1 cellular context compared by ENCODE assay signal in the genomic region with DNA sequence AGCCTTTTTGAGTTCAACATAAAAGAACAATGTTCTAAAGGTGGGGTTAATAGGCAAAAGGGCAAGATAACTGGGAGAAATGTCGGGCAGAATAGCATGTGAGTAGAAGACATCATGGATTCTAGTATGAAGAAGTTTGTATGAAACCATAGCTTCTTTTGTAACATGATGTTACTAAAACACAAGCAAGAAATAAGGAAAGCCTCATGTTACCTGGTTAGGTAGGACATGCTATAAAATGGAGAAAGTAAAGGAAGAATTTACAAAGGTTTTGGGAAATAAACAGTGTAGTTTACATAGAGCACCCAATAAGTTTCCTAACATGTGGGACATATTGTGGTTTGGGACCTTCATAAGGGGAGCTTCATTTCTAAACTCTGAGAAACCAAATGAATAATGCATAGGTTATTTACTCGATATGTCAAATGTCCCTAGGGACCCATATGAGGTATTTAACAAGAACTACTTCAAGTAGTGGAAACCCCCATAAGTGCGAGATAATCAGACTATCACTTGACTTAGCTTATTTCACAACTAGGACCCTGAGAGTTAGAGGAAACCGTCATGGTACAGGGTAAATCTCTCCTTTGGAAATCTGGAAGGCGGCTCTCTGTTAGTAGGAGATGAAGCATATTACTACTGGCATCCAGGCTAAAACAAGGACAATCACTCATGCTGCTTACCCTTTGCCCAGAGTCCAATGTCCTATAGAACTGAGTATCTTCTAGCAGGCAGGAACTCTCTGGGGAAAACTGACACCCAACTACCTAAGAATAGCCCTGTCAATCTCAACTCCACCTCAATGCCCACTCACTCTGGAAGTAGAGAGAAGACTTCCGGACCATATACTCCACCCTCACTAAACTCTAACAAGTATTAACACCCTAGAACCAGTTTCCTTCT.
TF ChIP-seq lines count a peak whose summit lies in the region.

No MANE protein-coding gene starts in this region.

TF ChIP-seq in GM12878, 131 proteins besides CTCF, POLR2A, EP300 and RAD21 (continued from another document and continues in another):
- TF ChIP-seq MYB (IDR thresholded peaks at IDR 0.05; ENCODE audit: borderline replicate concordance, low read depth, low read length) = no peak
- TF ChIP-seq HDAC2 (IDR thresholded peaks at IDR 0.05) = no peak
- TF ChIP-seq, protein P1, sequence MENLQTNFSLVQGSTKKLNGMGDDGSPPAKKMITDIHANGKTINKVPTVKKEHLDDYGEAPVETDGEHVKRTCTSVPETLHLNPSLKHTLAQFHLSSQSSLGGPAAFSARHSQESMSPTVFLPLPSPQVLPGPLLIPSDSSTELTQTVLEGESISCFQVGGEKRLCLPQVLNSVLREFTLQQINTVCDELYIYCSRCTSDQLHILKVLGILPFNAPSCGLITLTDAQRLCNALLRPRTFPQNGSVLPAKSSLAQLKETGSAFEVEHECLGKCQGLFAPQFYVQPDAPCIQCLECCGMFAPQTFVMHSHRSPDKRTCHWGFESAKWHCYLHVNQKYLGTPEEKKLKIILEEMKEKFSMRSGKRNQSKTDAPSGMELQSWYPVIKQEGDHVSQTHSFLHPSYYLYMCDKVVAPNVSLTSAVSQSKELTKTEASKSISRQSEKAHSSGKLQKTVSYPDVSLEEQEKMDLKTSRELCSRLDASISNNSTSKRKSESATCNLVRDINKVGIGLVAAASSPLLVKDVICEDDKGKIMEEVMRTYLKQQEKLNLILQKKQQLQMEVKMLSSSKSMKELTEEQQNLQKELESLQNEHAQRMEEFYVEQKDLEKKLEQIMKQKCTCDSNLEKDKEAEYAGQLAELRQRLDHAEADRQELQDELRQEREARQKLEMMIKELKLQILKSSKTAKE (IDR thresholded peaks at IDR 0.05; ENCODE audit: low read depth, poor library complexity, severe bottlenecking) = peak; percentile 83
- peak; percentile 41 for TF ChIP-seq PML (IDR thresholded peaks at IDR 0.05; ENCODE audit: low read length)
- TF ChIP-seq, protein P2, sequence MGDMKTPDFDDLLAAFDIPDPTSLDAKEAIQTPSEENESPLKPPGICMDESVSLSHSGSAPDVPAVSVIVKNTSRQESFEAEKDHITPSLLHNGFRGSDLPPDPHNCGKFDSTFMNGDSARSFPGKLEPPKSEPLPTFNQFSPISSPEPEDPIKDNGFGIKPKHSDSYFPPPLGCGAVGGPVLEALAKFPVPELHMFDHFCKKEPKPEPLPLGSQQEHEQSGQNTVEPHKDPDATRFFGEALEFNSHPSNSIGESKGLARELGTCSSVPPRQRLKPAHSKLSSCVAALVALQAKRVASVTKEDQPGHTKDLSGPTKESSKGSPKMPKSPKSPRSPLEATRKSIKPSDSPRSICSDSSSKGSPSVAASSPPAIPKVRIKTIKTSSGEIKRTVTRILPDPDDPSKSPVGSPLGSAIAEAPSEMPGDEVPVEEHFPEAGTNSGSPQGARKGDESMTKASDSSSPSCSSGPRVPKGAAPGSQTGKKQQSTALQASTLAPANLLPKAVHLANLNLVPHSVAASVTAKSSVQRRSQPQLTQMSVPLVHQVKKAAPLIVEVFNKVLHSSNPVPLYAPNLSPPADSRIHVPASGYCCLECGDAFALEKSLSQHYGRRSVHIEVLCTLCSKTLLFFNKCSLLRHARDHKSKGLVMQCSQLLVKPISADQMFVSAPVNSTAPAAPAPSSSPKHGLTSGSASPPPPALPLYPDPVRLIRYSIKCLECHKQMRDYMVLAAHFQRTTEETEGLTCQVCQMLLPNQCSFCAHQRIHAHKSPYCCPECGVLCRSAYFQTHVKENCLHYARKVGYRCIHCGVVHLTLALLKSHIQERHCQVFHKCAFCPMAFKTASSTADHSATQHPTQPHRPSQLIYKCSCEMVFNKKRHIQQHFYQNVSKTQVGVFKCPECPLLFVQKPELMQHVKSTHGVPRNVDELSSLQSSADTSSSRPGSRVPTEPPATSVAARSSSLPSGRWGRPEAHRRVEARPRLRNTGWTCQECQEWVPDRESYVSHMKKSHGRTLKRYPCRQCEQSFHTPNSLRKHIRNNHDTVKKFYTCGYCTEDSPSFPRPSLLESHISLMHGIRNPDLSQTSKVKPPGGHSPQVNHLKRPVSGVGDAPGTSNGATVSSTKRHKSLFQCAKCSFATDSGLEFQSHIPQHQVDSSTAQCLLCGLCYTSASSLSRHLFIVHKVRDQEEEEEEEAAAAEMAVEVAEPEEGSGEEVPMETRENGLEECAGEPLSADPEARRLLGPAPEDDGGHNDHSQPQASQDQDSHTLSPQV (IDR thresholded peaks at IDR 0.05) = peak; percentile 86
- no peak for TF ChIP-seq SIX5 (IDR thresholded peaks at IDR 0.05; ENCODE audit: low read depth, low read length, severe bottlenecking)
- TF ChIP-seq ASH2L (IDR thresholded peaks at IDR 0.05; ENCODE audit: borderline replicate concordance, low read depth) = peak; percentile 60; the same call in 1 of the 2 replicates
- no peak for TF ChIP-seq SMAD5 (IDR thresholded peaks at IDR 0.05; ENCODE audit: low read depth)
- no peak for TF ChIP-seq RFX5 (IDR thresholded peaks at IDR 0.05; ENCODE audit: low read depth, low read length)
- peak; percentile 53; the same call in 1 of the 2 replicates for TF ChIP-seq IRF4 (IDR thresholded peaks at IDR 0.05; ENCODE audit: low read depth, low read length)
- TF ChIP-seq BACH1 (IDR thresholded peaks at IDR 0.05; ENCODE audit: borderline replicate concordance) = no peak
- no peak for TF ChIP-seq TAF1 (IDR thresholded peaks at IDR 0.05; ENCODE audit: borderline replicate concordance, low read depth, low read length)
- no peak for TF ChIP-seq RCOR1 (conservative IDR thresholded peaks at IDR 0.05; ENCODE audit: low read depth, low read length)
- TF ChIP-seq SMAD1 (IDR thresholded peaks at IDR 0.05; ENCODE audit: low read depth, partially characterized antibody) = peak; percentile 24
- TF ChIP-seq, protein P3, sequence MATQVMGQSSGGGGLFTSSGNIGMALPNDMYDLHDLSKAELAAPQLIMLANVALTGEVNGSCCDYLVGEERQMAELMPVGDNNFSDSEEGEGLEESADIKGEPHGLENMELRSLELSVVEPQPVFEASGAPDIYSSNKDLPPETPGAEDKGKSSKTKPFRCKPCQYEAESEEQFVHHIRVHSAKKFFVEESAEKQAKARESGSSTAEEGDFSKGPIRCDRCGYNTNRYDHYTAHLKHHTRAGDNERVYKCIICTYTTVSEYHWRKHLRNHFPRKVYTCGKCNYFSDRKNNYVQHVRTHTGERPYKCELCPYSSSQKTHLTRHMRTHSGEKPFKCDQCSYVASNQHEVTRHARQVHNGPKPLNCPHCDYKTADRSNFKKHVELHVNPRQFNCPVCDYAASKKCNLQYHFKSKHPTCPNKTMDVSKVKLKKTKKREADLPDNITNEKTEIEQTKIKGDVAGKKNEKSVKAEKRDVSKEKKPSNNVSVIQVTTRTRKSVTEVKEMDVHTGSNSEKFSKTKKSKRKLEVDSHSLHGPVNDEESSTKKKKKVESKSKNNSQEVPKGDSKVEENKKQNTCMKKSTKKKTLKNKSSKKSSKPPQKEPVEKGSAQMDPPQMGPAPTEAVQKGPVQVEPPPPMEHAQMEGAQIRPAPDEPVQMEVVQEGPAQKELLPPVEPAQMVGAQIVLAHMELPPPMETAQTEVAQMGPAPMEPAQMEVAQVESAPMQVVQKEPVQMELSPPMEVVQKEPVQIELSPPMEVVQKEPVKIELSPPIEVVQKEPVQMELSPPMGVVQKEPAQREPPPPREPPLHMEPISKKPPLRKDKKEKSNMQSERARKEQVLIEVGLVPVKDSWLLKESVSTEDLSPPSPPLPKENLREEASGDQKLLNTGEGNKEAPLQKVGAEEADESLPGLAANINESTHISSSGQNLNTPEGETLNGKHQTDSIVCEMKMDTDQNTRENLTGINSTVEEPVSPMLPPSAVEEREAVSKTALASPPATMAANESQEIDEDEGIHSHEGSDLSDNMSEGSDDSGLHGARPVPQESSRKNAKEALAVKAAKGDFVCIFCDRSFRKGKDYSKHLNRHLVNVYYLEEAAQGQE (IDR thresholded peaks at IDR 0.05; ENCODE audit: low read depth, low read length) = no peak
- 0 out of 2 replicates have a peak, but pooled peaks have one; percentile 34 for TF ChIP-seq RAD51 (IDR thresholded peaks at IDR 0.05)
- no peak for TF ChIP-seq ZNF274 (IDR thresholded peaks at IDR 0.05; ENCODE audit: insufficient read depth, insufficient read length)
- TF ChIP-seq NR2F1 (conservative IDR thresholded peaks at IDR 0.05) = peak; percentile 54; the same call in 1 of the 2 replicates
- TF ChIP-seq, protein P4, sequence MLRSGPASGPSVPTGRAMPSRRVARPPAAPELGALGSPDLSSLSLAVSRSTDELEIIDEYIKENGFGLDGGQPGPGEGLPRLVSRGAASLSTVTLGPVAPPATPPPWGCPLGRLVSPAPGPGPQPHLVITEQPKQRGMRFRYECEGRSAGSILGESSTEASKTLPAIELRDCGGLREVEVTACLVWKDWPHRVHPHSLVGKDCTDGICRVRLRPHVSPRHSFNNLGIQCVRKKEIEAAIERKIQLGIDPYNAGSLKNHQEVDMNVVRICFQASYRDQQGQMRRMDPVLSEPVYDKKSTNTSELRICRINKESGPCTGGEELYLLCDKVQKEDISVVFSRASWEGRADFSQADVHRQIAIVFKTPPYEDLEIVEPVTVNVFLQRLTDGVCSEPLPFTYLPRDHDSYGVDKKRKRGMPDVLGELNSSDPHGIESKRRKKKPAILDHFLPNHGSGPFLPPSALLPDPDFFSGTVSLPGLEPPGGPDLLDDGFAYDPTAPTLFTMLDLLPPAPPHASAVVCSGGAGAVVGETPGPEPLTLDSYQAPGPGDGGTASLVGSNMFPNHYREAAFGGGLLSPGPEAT (IDR thresholded peaks at IDR 0.05; ENCODE audit: low read depth) = peak; percentile 99
- no peak for TF ChIP-seq FOS (IDR thresholded peaks at IDR 0.05; ENCODE audit: borderline replicate concordance, extremely low read depth, insufficient read length)
- TF ChIP-seq, protein P5, sequence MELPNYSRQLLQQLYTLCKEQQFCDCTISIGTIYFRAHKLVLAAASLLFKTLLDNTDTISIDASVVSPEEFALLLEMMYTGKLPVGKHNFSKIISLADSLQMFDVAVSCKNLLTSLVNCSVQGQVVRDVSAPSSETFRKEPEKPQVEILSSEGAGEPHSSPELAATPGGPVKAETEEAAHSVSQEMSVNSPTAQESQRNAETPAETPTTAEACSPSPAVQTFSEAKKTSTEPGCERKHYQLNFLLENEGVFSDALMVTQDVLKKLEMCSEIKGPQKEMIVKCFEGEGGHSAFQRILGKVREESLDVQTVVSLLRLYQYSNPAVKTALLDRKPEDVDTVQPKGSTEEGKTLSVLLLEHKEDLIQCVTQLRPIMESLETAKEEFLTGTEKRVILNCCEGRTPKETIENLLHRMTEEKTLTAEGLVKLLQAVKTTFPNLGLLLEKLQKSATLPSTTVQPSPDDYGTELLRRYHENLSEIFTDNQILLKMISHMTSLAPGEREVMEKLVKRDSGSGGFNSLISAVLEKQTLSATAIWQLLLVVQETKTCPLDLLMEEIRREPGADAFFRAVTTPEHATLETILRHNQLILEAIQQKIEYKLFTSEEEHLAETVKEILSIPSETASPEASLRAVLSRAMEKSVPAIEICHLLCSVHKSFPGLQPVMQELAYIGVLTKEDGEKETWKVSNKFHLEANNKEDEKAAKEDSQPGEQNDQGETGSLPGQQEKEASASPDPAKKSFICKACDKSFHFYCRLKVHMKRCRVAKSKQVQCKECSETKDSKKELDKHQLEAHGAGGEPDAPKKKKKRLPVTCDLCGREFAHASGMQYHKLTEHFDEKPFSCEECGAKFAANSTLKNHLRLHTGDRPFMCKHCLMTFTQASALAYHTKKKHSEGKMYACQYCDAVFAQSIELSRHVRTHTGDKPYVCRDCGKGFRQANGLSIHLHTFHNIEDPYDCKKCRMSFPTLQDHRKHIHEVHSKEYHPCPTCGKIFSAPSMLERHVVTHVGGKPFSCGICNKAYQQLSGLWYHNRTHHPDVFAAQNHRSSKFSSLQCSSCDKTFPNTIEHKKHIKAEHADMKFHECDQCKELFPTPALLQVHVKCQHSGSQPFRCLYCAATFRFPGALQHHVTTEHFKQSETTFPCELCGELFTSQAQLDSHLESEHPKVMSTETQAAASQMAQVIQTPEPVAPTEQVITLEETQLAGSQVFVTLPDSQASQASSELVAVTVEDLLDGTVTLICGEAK (IDR thresholded peaks at IDR 0.05; ENCODE audit: borderline replicate concordance) = no peak
- 0 out of 2 replicates have a peak, but pooled peaks have one; percentile 53 for TF ChIP-seq CBFB (IDR thresholded peaks at IDR 0.05; ENCODE audit: low read depth)
- TF ChIP-seq DPF2 (IDR thresholded peaks at IDR 0.05) = peak; percentile 97
- peak; percentile 61; the same call in 1 of the 2 replicates for TF ChIP-seq BMI1 (IDR thresholded peaks at IDR 0.05; ENCODE audit: borderline replicate concordance)
- TF ChIP-seq, protein P6, sequence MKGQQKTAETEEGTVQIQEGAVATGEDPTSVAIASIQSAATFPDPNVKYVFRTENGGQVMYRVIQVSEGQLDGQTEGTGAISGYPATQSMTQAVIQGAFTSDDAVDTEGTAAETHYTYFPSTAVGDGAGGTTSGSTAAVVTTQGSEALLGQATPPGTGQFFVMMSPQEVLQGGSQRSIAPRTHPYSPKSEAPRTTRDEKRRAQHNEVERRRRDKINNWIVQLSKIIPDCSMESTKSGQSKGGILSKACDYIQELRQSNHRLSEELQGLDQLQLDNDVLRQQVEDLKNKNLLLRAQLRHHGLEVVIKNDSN (IDR thresholded peaks at IDR 0.05; ENCODE audit: borderline replicate concordance, extremely low read length, insufficient read depth, low read depth, low read length) = no peak
- TF ChIP-seq, protein P7, sequence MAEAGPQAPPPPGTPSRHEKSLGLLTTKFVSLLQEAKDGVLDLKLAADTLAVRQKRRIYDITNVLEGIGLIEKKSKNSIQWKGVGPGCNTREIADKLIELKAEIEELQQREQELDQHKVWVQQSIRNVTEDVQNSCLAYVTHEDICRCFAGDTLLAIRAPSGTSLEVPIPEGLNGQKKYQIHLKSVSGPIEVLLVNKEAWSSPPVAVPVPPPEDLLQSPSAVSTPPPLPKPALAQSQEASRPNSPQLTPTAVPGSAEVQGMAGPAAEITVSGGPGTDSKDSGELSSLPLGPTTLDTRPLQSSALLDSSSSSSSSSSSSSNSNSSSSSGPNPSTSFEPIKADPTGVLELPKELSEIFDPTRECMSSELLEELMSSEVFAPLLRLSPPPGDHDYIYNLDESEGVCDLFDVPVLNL (IDR thresholded peaks at IDR 0.05; ENCODE audit: low read depth, low read length) = no peak
- no peak for TF ChIP-seq HDAC6 (IDR thresholded peaks at IDR 0.05; ENCODE audit: unreplicated experiment)
- TF ChIP-seq SIN3A (IDR thresholded peaks at IDR 0.05; ENCODE audit: low read depth, low read length) = no peak
- peak; percentile 91 for TF ChIP-seq RUNX3 (IDR thresholded peaks at IDR 0.05; ENCODE audit: low read length)
- no peak for TF ChIP-seq POLR2AphosphoS2 (IDR thresholded peaks at IDR 0.05; ENCODE audit: low read depth, low read length)
- peak; percentile 58; the same call in 1 of the 2 replicates for TF ChIP-seq TCF7 (IDR thresholded peaks at IDR 0.05; ENCODE audit: borderline replicate concordance)
- TF ChIP-seq, protein P8, sequence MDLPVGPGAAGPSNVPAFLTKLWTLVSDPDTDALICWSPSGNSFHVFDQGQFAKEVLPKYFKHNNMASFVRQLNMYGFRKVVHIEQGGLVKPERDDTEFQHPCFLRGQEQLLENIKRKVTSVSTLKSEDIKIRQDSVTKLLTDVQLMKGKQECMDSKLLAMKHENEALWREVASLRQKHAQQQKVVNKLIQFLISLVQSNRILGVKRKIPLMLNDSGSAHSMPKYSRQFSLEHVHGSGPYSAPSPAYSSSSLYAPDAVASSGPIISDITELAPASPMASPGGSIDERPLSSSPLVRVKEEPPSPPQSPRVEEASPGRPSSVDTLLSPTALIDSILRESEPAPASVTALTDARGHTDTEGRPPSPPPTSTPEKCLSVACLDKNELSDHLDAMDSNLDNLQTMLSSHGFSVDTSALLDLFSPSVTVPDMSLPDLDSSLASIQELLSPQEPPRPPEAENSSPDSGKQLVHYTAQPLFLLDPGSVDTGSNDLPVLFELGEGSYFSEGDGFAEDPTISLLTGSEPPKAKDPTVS (IDR thresholded peaks at IDR 0.05; ENCODE audit: low read depth, low read length) = no peak
- TF ChIP-seq NR2C1 (IDR thresholded peaks at IDR 0.05) = no peak
